ENCODE assay signal across 21 cellular contexts in the genomic region with DNA sequence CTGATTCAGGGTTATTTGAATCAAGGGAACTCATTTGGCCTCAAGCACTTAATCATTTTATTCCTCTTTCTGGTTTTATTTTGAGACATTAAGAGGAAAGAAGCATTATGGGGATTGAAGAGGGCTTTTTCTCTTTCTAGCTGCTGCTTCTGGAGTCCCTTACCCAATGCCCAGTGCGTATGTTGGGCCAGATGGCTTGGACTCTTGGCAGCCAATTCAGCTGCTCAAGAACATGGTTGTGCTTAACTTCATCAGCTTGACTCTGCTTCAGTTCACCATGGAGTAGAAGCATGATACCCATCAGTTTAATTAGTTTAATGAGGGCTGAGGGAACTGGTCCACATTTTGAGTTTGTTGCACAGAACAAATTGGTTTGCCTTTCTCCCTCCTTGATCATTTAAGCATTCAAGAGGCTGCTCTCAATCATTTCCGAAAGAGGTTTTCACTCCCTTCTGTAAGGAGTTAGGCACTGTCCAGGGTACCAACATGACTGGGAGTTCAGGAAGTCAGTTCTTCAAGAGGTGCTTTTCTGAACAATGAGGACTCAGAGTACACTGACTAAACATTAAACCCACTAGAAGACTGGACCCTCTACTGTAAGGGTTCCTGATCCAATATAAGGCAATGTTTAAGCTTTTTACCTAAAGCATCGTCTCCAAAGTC. TPM values are rescaled to one million over a fixed set of nuclear protein-coding genes. Genes with fewer than 3 reads are reported as not detected.
"Had no signal": no experiment of that assay in that cellular context is flagged by ENCODE, and none has a peak within 500 bp of the region (broad histone marks: within the 10 kb centered on the region; RNA-seq: fewer than 3 reads in every experiment).

No MANE protein-coding gene starts in this region.

- H3K4me3 Mint-ChIP-seq: activated naive CD8-positive, alpha-beta T cell treated with anti-CD3 and anti-CD28 coated beads, Interleukin-2, amount 10 ng/mL, durations not matched to agents 7 days and 5 days; brain; central memory CD8-positive, alpha-beta T cell; endodermal cell; natural killer cell treated with Interleukin-12 subunit alpha and Interleukin-12 subunit beta and Interleukin-15 and Interleukin-18, amount 100 ng/mL, for 72 hours; stimulated activated naive CD8-positive, alpha-beta T cell treated with anti-CD3 and anti-CD28 coated beads, Interleukin-15, Interleukin-2, amounts not matched to agents 100 ng/mL and 50 ng/mL, for 24 hours had no signal

- H3K36me3 Mint-ChIP-seq: activated naive CD8-positive, alpha-beta T cell treated with anti-CD3 and anti-CD28 coated beads, Interleukin-2, amount 10 ng/mL, durations not matched to agents 7 days and 5 days; brain; natural killer cell treated with Interleukin-12 subunit alpha and Interleukin-12 subunit beta and Interleukin-15 and Interleukin-18, amount 100 ng/mL, for 72 hours had no signal

- H3K4me1 ChIP-seq: gastroesophageal sphincter, right atrium auricular region, suprapubic skin had no signal

- H3K9me3 ChIP-seq: gastroesophageal sphincter, right atrium auricular region, suprapubic skin had no signal

- H3K36me3 ChIP-seq: gastroesophageal sphincter, right atrium auricular region, suprapubic skin had no signal

- H3K27ac Mint-ChIP-seq: activated naive CD8-positive, alpha-beta T cell treated with anti-CD3 and anti-CD28 coated beads, Interleukin-2, amount 10 ng/mL, durations not matched to agents 7 days and 5 days; brain; endodermal cell; natural killer cell treated with Interleukin-12 subunit alpha and Interleukin-12 subunit beta and Interleukin-15 and Interleukin-18, amount 100 ng/mL, for 72 hours; stimulated activated naive CD8-positive, alpha-beta T cell treated with anti-CD3 and anti-CD28 coated beads, Interleukin-15, Interleukin-2, amounts not matched to agents 100 ng/mL and 50 ng/mL, for 24 hours had no signal

- H3K4me1 Mint-ChIP-seq: activated naive CD8-positive, alpha-beta T cell treated with anti-CD3 and anti-CD28 coated beads, Interleukin-2, amount 10 ng/mL, durations not matched to agents 7 days and 5 days; central memory CD8-positive, alpha-beta T cell; endodermal cell had no signal

- H3K4me3 ChIP-seq: dorsolateral prefrontal cortex, gastroesophageal sphincter, right atrium auricular region, smooth muscle cell, suprapubic skin had no signal

- H3K9me3 Mint-ChIP-seq: activated naive CD8-positive, alpha-beta T cell treated with anti-CD3 and anti-CD28 coated beads, Interleukin-2, amount 10 ng/mL, durations not matched to agents 7 days and 5 days; central memory CD8-positive, alpha-beta T cell; endodermal cell; natural killer cell treated with Interleukin-12 subunit alpha and Interleukin-12 subunit beta and Interleukin-15 and Interleukin-18, amount 100 ng/mL, for 72 hours; stimulated activated naive CD8-positive, alpha-beta T cell treated with anti-CD3 and anti-CD28 coated beads, Interleukin-15, Interleukin-2, amounts not matched to agents 100 ng/mL and 50 ng/mL, for 24 hours had no signal

- H3K27ac ChIP-seq: dorsolateral prefrontal cortex, gastroesophageal sphincter, right atrium auricular region, suprapubic skin had no signal

- DNase-seq: activated CD4-positive, alpha-beta T cell treated with anti-CD3 and anti-CD28 coated beads, Interleukin-2, amount 50 U/mL, for 1 hour; activated naive CD4-positive, alpha-beta T cell; activated naive CD8-positive, alpha-beta T cell treated with anti-CD3 and anti-CD28 coated beads, Interleukin-2, amount 10 ng/mL, durations not matched to agents 7 days and 5 days; endodermal cell; erythroblast; kidney glomerular epithelial cell; mesendoderm; occipital lobe; trophoblast cell had no signal

RNA-seq across cellular contexts. Expression of gene PDYN, which starts 14.6 kb away (rescaled TPM):
- total RNA-seq: activated CD8-positive, alpha-beta memory T cell treated with anti-CD3 and anti-CD28 coated beads for 36 hours; activated naive CD8-positive, alpha-beta T cell treated with anti-CD3 and anti-CD28 coated beads, Interleukin-2, amount 10 ng/mL, durations not matched to agents 7 days and 5 days; gastroesophageal sphincter; lower leg skin; natural killer cell treated with Interleukin-12 subunit alpha and Interleukin-12 subunit beta and Interleukin-15 and Interleukin-18, amount 100 ng/mL, for 72 hours; occipital lobe; posterior vena cava; right atrium auricular region; smooth muscle cell; suprapubic skin had no signal
- polyA plus RNA-seq: smooth muscle cell had no signal
